1 cellular context compared by ENCODE assay signal in the genomic region with DNA sequence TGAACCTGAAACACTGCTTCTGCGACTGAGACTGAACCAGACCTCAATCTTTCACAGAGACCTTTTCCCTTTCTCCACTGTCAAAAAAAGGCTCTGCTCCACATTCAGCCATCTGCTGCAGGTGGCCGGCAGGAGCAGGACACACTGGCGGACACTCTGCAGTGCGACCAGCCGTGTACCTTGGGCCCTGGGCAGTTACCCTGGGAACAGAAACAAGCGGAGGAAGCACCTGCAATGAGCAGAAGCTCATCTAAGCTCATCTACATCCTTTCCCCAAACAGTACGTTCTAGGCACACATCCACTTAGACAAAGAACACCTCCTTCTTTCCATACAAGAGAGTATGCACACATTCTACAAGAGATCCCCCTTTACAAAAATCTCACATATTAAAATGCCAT.
TF ChIP-seq lines count a peak whose summit lies in the region.

No MANE protein-coding gene starts in this region.

TF ChIP-seq in GM23338, 12 proteins besides CTCF, POLR2A, EP300 and RAD21 (continued from another document):
- TF ChIP-seq, protein P1, sequence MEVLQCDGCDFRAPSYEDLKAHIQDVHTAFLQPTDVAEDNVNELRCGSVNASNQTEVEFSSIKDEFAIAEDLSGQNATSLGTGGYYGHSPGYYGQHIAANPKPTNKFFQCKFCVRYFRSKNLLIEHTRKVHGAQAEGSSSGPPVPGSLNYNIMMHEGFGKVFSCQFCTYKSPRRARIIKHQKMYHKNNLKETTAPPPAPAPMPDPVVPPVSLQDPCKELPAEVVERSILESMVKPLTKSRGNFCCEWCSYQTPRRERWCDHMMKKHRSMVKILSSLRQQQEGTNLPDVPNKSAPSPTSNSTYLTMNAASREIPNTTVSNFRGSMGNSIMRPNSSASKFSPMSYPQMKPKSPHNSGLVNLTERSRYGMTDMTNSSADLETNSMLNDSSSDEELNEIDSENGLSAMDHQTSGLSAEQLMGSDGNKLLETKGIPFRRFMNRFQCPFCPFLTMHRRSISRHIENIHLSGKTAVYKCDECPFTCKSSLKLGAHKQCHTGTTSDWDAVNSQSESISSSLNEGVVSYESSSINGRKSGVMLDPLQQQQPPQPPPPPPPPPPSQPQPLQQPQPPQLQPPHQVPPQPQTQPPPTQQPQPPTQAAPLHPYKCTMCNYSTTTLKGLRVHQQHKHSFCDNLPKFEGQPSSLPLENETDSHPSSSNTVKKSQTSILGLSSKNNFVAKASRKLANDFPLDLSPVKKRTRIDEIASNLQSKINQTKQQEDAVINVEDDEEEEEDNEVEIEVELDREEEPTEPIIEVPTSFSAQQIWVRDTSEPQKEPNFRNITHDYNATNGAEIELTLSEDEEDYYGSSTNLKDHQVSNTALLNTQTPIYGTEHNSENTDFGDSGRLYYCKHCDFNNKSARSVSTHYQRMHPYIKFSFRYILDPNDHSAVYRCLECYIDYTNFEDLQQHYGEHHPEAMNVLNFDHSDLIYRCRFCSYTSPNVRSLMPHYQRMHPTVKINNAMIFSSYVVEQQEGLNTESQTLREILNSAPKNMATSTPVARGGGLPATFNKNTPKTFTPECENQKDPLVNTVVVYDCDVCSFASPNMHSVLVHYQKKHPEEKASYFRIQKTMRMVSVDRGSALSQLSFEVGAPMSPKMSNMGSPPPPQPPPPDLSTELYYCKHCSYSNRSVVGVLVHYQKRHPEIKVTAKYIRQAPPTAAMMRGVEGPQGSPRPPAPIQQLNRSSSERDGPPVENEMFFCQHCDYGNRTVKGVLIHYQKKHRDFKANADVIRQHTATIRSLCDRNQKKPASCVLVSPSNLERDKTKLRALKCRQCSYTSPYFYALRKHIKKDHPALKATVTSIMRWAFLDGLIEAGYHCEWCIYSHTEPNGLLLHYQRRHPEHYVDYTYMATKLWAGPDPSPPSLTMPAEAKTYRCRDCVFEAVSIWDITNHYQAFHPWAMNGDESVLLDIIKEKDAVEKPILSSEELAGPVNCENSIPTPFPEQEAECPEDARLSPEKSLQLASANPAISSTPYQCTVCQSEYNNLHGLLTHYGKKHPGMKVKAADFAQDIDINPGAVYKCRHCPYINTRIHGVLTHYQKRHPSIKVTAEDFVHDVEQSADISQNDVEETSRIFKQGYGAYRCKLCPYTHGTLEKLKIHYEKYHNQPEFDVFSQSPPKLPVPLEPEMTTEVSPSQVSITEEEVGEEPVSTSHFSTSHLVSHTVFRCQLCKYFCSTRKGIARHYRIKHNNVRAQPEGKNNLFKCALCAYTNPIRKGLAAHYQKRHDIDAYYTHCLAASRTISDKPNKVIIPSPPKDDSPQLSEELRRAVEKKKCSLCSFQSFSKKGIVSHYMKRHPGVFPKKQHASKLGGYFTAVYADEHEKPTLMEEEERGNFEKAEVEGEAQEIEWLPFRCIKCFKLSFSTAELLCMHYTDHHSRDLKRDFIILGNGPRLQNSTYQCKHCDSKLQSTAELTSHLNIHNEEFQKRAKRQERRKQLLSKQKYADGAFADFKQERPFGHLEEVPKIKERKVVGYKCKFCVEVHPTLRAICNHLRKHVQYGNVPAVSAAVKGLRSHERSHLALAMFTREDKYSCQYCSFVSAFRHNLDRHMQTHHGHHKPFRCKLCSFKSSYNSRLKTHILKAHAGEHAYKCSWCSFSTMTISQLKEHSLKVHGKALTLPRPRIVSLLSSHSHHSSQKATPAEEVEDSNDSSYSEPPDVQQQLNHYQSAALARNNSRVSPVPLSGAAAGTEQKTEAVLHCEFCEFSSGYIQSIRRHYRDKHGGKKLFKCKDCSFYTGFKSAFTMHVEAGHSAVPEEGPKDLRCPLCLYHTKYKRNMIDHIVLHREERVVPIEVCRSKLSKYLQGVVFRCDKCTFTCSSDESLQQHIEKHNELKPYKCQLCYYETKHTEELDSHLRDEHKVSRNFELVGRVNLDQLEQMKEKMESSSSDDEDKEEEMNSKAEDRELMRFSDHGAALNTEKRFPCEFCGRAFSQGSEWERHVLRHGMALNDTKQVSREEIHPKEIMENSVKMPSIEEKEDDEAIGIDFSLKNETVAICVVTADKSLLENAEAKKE (CRISPR knock-in tag; IDR thresholded peaks at IDR 0.05): no peak
- TF ChIP-seq EZH2phosphoT487 (IDR thresholded peaks at IDR 0.05; ENCODE audit: unreplicated experiment): no peak
- TF ChIP-seq STAT1 (IDR thresholded peaks at IDR 0.05; ENCODE audit: unreplicated experiment): no peak
- TF ChIP-seq JUNB (IDR thresholded peaks at IDR 0.05; ENCODE audit: unreplicated experiment): no peak
- TF ChIP-seq ZNF114 (CRISPR knock-in tag; IDR thresholded peaks at IDR 0.05): no peak
- TF ChIP-seq, protein P2, sequence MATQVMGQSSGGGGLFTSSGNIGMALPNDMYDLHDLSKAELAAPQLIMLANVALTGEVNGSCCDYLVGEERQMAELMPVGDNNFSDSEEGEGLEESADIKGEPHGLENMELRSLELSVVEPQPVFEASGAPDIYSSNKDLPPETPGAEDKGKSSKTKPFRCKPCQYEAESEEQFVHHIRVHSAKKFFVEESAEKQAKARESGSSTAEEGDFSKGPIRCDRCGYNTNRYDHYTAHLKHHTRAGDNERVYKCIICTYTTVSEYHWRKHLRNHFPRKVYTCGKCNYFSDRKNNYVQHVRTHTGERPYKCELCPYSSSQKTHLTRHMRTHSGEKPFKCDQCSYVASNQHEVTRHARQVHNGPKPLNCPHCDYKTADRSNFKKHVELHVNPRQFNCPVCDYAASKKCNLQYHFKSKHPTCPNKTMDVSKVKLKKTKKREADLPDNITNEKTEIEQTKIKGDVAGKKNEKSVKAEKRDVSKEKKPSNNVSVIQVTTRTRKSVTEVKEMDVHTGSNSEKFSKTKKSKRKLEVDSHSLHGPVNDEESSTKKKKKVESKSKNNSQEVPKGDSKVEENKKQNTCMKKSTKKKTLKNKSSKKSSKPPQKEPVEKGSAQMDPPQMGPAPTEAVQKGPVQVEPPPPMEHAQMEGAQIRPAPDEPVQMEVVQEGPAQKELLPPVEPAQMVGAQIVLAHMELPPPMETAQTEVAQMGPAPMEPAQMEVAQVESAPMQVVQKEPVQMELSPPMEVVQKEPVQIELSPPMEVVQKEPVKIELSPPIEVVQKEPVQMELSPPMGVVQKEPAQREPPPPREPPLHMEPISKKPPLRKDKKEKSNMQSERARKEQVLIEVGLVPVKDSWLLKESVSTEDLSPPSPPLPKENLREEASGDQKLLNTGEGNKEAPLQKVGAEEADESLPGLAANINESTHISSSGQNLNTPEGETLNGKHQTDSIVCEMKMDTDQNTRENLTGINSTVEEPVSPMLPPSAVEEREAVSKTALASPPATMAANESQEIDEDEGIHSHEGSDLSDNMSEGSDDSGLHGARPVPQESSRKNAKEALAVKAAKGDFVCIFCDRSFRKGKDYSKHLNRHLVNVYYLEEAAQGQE (IDR thresholded peaks at IDR 0.05; ENCODE audit: unreplicated experiment): no peak
- no peak for TF ChIP-seq ZNF331 (CRISPR knock-in tag; IDR thresholded peaks at IDR 0.05; ENCODE audit: low read depth)
- TF ChIP-seq NANOG (IDR thresholded peaks at IDR 0.05; ENCODE audit: borderline replicate concordance): no peak
